In the genomic region with DNA sequence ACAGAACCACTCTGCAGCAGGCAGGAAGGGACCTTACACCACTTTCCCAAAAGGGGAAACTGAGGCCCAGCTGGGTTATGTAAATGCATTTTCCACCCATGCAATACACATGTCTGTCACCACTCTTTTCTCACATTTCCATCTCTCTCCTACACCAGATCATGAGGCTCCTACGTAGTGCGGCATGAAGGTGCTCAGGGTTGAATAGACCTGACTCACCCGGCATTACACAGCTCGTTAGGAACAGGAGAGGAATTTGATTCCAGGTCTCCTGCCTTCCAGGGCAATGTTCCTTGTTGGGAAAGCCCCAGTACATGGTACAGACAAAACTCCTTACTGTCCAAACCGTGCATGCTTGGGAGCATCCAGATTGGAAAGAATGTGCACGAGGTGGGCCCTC, we compare ENCODE assay signal across 27 cellular contexts.
"Had no signal": no experiment of that assay in that cellular context is flagged by ENCODE, and none has a peak within 500 bp of the region (broad histone marks: within the 10 kb centered on the region; RNA-seq: fewer than 3 reads in every experiment).

No MANE protein-coding gene starts in this region.

- H3K36me3 ChIP-seq: pancreas, prostate gland, uterus had no signal

- H3K27me3 ChIP-seq: neutrophil, pancreas, right lobe of liver, sigmoid colon, suprapubic skin, testis, tibial artery, transverse colon, upper lobe of right lung, uterus had no signal

- H3K27ac Mint-ChIP-seq: nephron progenitor cell; stimulated activated memory B cell treated with anti-CD40 and anti-IgM and Interleukin-4, amounts not matched to agents 10 μg/mL and 1 μg/mL and 100 μg/mL, for 72 hours; type B pancreatic cell had no signal

- FAIRE-seq: pancreas, small intestine had no signal

- H3K4me1 Mint-ChIP-seq: nephron progenitor cell; stimulated activated memory B cell treated with anti-CD40 and anti-IgM and Interleukin-4, amounts not matched to agents 10 μg/mL and 1 μg/mL and 100 μg/mL, for 72 hours; stimulated activated naive CD8-positive, alpha-beta T cell treated with anti-CD3 and anti-CD28 coated beads, Interleukin-15, amount 100 ng/mL, for 72 hours had no signal

- H3K9me3 Mint-ChIP-seq: naive B cell; naive thymus-derived CD8-positive, alpha-beta T cell; nephron progenitor cell; neural crest cell; stimulated activated memory B cell treated with anti-CD40 and anti-IgM and Interleukin-4, amounts not matched to agents 10 μg/mL and 1 μg/mL and 100 μg/mL, for 72 hours; stimulated activated naive CD8-positive, alpha-beta T cell treated with anti-CD3 and anti-CD28 coated beads, Interleukin-15, amount 100 ng/mL, for 72 hours; type B pancreatic cell had no signal

- H3K4me3 ChIP-seq: pancreas, prostate gland, right lobe of liver, sigmoid colon, suprapubic skin, testis, tibial artery, transverse colon, upper lobe of right lung, uterus had no signal

- ATAC-seq: naive thymus-derived CD8-positive, alpha-beta T cell; pancreas; right cardiac atrium; right lobe of liver; stimulated activated memory B cell treated with anti-CD40 and anti-IgM and Interleukin-4, amounts not matched to agents 10 μg/mL and 1 μg/mL and 100 μg/mL, for 72 hours; stimulated activated naive CD8-positive, alpha-beta T cell treated with anti-CD3 and anti-CD28 coated beads, Interleukin-15, amount 100 ng/mL, for 72 hours; stimulated activated naive CD8-positive, alpha-beta T cell treated with anti-CD3 and anti-CD28 coated beads, Interleukin-15, Interleukin-2, amounts not matched to agents 100 U/mL and 50 U/mL, for 24 hours; upper lobe of right lung had no signal

- DNase-seq: naive B cell; naive thymus-derived CD8-positive, alpha-beta T cell; nephron progenitor cell; pancreas; right cardiac atrium; right lobe of liver; sigmoid colon; small intestine; stimulated activated CD4-positive, alpha-beta T cell treated with anti-CD3 and anti-CD28 coated beads, Interleukin-15, amount 100 ng/mL, for 24 hours; stimulated activated CD4-positive, alpha-beta T cell treated with anti-CD3 and anti-CD28 coated beads, Interleukin-2, amount 100 ng/mL, for 24 hours; stimulated activated CD4-positive, alpha-beta T cell treated with anti-CD3 and anti-CD28 coated beads, Interleukin-2, amount 100 ng/mL, for 48 hours; stimulated activated CD4-positive, alpha-beta T cell treated with anti-CD3 and anti-CD28 coated beads, Interleukin-4, amount 100 ng/mL, for 24 hours; stimulated activated naive CD4-positive, alpha-beta T cell; stimulated activated naive CD8-positive, alpha-beta T cell treated with anti-CD3 and anti-CD28 coated beads, Interleukin-15, amount 100 ng/mL, for 72 hours; stimulated activated naive CD8-positive, alpha-beta T cell treated with anti-CD3 and anti-CD28 coated beads, Interleukin-15, Interleukin-2, amounts not matched to agents 100 U/mL and 50 U/mL, for 24 hours; substantia nigra; testis; tibial artery; transverse colon; upper lobe of right lung; uterus had no signal

- H3K27me3 Mint-ChIP-seq: naive B cell; naive thymus-derived CD8-positive, alpha-beta T cell; stimulated activated memory B cell treated with anti-CD40 and anti-IgM and Interleukin-4, amounts not matched to agents 10 μg/mL and 1 μg/mL and 100 μg/mL, for 72 hours; stimulated activated naive CD8-positive, alpha-beta T cell treated with anti-CD3 and anti-CD28 coated beads, Interleukin-15, amount 100 ng/mL, for 72 hours; type B pancreatic cell had no signal

- H3K4me3 Mint-ChIP-seq: naive B cell; naive thymus-derived CD8-positive, alpha-beta T cell; nephron progenitor cell; neural crest cell; stimulated activated memory B cell treated with anti-CD40 and anti-IgM and Interleukin-4, amounts not matched to agents 10 μg/mL and 1 μg/mL and 100 μg/mL, for 72 hours; stimulated activated naive CD8-positive, alpha-beta T cell treated with anti-CD3 and anti-CD28 coated beads, Interleukin-15, amount 100 ng/mL, for 72 hours; type B pancreatic cell had no signal
